In genomic region chr15:40702077-40702476, GRCh38 we compare ENCODE assay signal across 11 cellular contexts. TPM values are rescaled to one million over a fixed set of nuclear protein-coding genes. Genes with fewer than 3 reads are reported as not detected.
DNase-seq lines count a peak whose midpoint lies in the region; ATAC-seq and TF ChIP-seq lines count a peak whose summit lies in the region.
"Had no signal": no experiment of that assay in that cellular context is flagged by ENCODE, and none has a peak within 500 bp of the region (broad histone marks: within the 10 kb centered on the region; RNA-seq: fewer than 3 reads in every experiment).

No MANE protein-coding gene starts in this region.

- no peak overlapping the region for H3K9ac ChIP-seq in OCI-LY3 (ENCODE audit: low read length)

- ATAC-seq in GM19463 (IDR thresholded peaks at IDR 0.05; ENCODE audit: unreplicated experiment) (no peak), HG03378 (IDR thresholded peaks at IDR 0.05; ENCODE audit: unreplicated experiment) (no peak), HG03521 (IDR thresholded peaks at IDR 0.05; ENCODE audit: unreplicated experiment) (no peak)

- no peaks in the 10 kb centered on the region for H3K4me1 ChIP-seq in A673 (ENCODE audit: insufficient read depth, low read length, poor library complexity, severe bottlenecking)
- no peaks in the 10 kb centered on the region for H3K4me1 ChIP-seq in OCI-LY3 (ENCODE audit: low read length)

- TF ChIP-seq CTCF in A673 (conservative IDR thresholded peaks at IDR 0.05; ENCODE audit: low read depth, low read length), result peak; percentile 46
- peak; percentile 36 for TF ChIP-seq CTCF in GM12864 (IDR thresholded peaks at IDR 0.05; ENCODE audit: low read depth, low read length, missing control alignments)
- peak; percentile 9; the same call in 1 of the 2 replicates for TF ChIP-seq CTCF in OCI-LY3 (IDR thresholded peaks at IDR 0.05; ENCODE audit: low read depth, low read length)

- intact Hi-C loops in A673 (cut with micrococcal nuclease; ENCODE audit: unreplicated experiment), result no loop called here

- POLR2A ChIA-PET in A673 (lab: Charles Lee; ENCODE audit: low non-redundant PET), result no interaction called here

- H3K36me3 ChIP-seq in A673 (ENCODE audit: insufficient read depth, low read length, poor library complexity, severe bottlenecking), result peaks cover 74% of the 10 kb centered on the region
- peaks cover 35% of the 10 kb centered on the region for H3K36me3 ChIP-seq in OCI-LY3 (replicated peaks; ENCODE audit: low read depth, low read length)

- no peak overlapping the region for H2AFZ ChIP-seq in OCI-LY3 (ENCODE audit: low read depth, low read length)

- peaks cover 10% of the 10 kb centered on the region for H3K79me2 ChIP-seq in OCI-LY3 (ENCODE audit: low read length)

- no peak overlapping the region for H3K4me2 ChIP-seq in OCI-LY3 (ENCODE audit: low read length)

- H3K9me3 ChIP-seq in A673 (ENCODE audit: low read depth, low read length, poor library complexity, severe bottlenecking) (no peaks in the 10 kb centered on the region), OCI-LY3 (ENCODE audit: insufficient read depth, low read length) (no peaks in the 10 kb centered on the region)

- DNase-seq in A673 (ENCODE audit: low spot score) (peak; percentile 53), GM12864 (ENCODE audit: low read depth) (no peak), fibroblast of peridontal ligament (ENCODE audit: extremely low read depth) (peak; percentile 49), COR-L47 (lab: John Stamatoyannopoulos, UW) (no peak)
- DNase-seq: activated gamma-delta T cell treated with Interleukin-2 at 50 U/mL for 16 hours; NCI-H226; stimulated activated CD4-positive, alpha-beta T cell treated with anti-CD3 and anti-CD28 coated beads, Interleukin-15, amount 100 ng/mL, for 24 hours had no signal

- no peak overlapping the region for H3K27ac ChIP-seq in A673 (ENCODE audit: low read depth, low read length, poor library complexity, severe bottlenecking)
- H3K27ac ChIP-seq in OCI-LY3 (ENCODE audit: low read length), result no peak overlapping the region

- H3K4me3 ChIP-seq in A673 (ENCODE audit: low read depth, low read length, poor library complexity, severe bottlenecking), result no peak overlapping the region
- H3K4me3 ChIP-seq in GM12864 (ENCODE audit: low read depth, low read length), result no peak overlapping the region
- no peak overlapping the region for H3K4me3 ChIP-seq in OCI-LY3 (ENCODE audit: low read length)

- H3K27me3 ChIP-seq in A673 (replicated peaks; ENCODE audit: insufficient read depth, low read depth, low read length, poor library complexity) (no peaks in the 10 kb centered on the region), OCI-LY3 (ENCODE audit: low read depth, low read length) (no peaks in the 10 kb centered on the region)

- no TSS peak for BruUV-seq in A673 (replicated peaks; lab: Mats Ljungman, UMichigan)

- CTCF ChIA-PET in A673 (lab: Charles Lee), result no interaction called here

- H4K20me1 ChIP-seq in OCI-LY3 (ENCODE audit: insufficient read depth, low read length), result no peaks in the 10 kb centered on the region

RNA-seq across cellular contexts. Expression of gene RAD51, which starts 7.1 kb away (rescaled TPM):
- total RNA-seq in A673 (2021), result 44.8 and 51.1 TPM in 2 replicates

RNA-seq across cellular contexts. Expression of gene RMDN3, which starts 53.0 kb away (rescaled TPM):
- 50.8 and 50.9 TPM in 2 replicates for total RNA-seq in A673 (2021)

Comparison
In these comparisons a context has a peak if more than half of its experiments do, and no peak if none do; other contexts are left out.
1. DNase-seq: peak in A673 (single experiment) and fibroblast of peridontal ligament (single experiment); none in GM12864 (single experiment) and COR-L47 (single experiment).
2. Peak in every context shown above with its lines, with median percentiles within 50 percentile points of each other: CTCF ChIP-seq.